In the genomic region with DNA sequence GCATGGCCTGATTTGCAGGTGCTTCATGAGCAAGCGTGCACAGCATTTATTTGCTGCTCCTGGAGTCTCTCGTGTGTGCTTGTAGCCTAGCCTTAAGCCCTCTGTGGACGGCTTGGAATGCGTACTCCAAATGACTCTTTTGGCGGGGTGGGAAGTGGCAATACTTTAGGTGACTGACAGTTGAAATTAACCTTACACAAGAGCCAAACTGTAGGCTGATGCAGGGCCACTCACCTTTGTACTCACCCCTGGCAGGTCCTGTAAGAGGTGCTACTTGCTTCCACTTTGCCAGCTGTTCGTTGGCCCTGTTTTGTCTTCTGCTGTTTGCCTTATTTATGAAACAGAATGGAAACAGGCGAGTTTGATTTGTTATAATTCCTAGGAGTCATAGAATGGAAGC, we compare ENCODE assay signal across 13 cellular contexts. TPM values are rescaled to one million over a fixed set of nuclear protein-coding genes. Genes with fewer than 3 reads are reported as not detected.
DNase-seq lines count a peak whose midpoint lies in the region; ATAC-seq lines count a peak whose summit lies in the region.
"Had no signal": no experiment of that assay in that cellular context is flagged by ENCODE, and none has a peak within 500 bp of the region (broad histone marks: within the 10 kb centered on the region; RNA-seq: fewer than 3 reads in every experiment).

No MANE protein-coding gene starts in this region.

- DNase-seq in activated CD4-positive, alpha-beta T cell treated with anti-CD3 and anti-CD28 coated beads for 36 hours = no peak
- no peak for DNase-seq in activated CD4-positive, alpha-beta T cell treated with anti-CD3 and anti-CD28 coated beads for 1 hour
- DNase-seq in mesenteric fat pad (ENCODE audit: low spot score) = peak; percentile 20
- no peak for DNase-seq in NCI-H2029 treated with DMSO at 0.1 percent for 48 hours (lab: John Stamatoyannopoulos, UW)
- no peak for DNase-seq in central memory CD4-positive, alpha-beta T cell
- DNase-seq: CD4-positive, alpha-beta memory T cell; NCI-H1048; NCI-H2227 treated with DMSO at 0.1 percent for 48 hours; SIG-M5; stimulated activated CD4-positive, alpha-beta T cell treated with anti-CD3 and anti-CD28 coated beads, Interleukin-15, amount 100 ng/mL, for 24 hours had no signal

- no peaks in the 10 kb centered on the region for H3K27me3 Mint-ChIP-seq in activated CD4-positive, alpha-beta T cell treated with anti-CD3 and anti-CD28 coated beads for 36 hours
- H3K27me3 Mint-ChIP-seq in IgD-negative memory B cell = no peaks in the 10 kb centered on the region
- H3K27me3 Mint-ChIP-seq in activated T-helper 17 cell treated with anti-CD3 and anti-CD28 coated beads, Interleukin-2, amount 50 U/mL, for 72 hours = no peaks in the 10 kb centered on the region
- H3K27me3 Mint-ChIP-seq: CD4-positive, alpha-beta memory T cell had no signal

- H3K36me3 Mint-ChIP-seq in activated CD4-positive, alpha-beta T cell treated with anti-CD3 and anti-CD28 coated beads for 36 hours (ENCODE audit: low read depth) = peaks cover 36% of the 10 kb centered on the region
- H3K36me3 Mint-ChIP-seq in IgD-negative memory B cell = peaks cover 12% of the 10 kb centered on the region
- H3K36me3 Mint-ChIP-seq in activated T-helper 17 cell treated with anti-CD3 and anti-CD28 coated beads, Interleukin-2, amount 50 U/mL, for 72 hours (ENCODE audit: low read depth) = peaks cover 75% of the 10 kb centered on the region

- intact Hi-C loops in activated CD4-positive, alpha-beta T cell treated with anti-CD3 and anti-CD28 coated beads for 36 hours (cut with DNase I, micrococcal nuclease) = loop anchor here in 1 of 2 experiments (2.0 kb wide), 1 partner anchor 103 kb away; the partner anchor contains the start of genes NSUN2 and SRD5A1

- POLR2A ChIA-PET in activated CD4-positive, alpha-beta T cell treated with anti-CD3 and anti-CD28 coated beads for 36 hours (lab: Charles Lee) = no interaction called here

- ATAC-seq in activated CD4-positive, alpha-beta T cell treated with anti-CD3 and anti-CD28 coated beads for 36 hours = no peak
- no peak for ATAC-seq in activated T-helper 17 cell treated with anti-CD3 and anti-CD28 coated beads, Interleukin-2, amount 50 U/mL, for 72 hours (replicated peaks)
- no peak for ATAC-seq in GM19467 (IDR thresholded peaks at IDR 0.05; ENCODE audit: unreplicated experiment)

- no peak overlapping the region for H3K4me3 Mint-ChIP-seq in activated CD4-positive, alpha-beta T cell treated with anti-CD3 and anti-CD28 coated beads for 36 hours
- H3K4me3 Mint-ChIP-seq in IgD-negative memory B cell = peak overlapping the region in 1 of 4 donors; percentile 28
- peak overlapping the region; percentile 61 for H3K4me3 Mint-ChIP-seq in activated T-helper 17 cell treated with anti-CD3 and anti-CD28 coated beads, Interleukin-2, amount 50 U/mL, for 72 hours
- H3K4me3 Mint-ChIP-seq: CD4-positive, alpha-beta memory T cell had no signal

- CTCF ChIA-PET in activated CD4-positive, alpha-beta T cell treated with anti-CD3 and anti-CD28 coated beads for 36 hours (lab: Charles Lee) = interaction anchor here (0.6 to 1.3 kb wide), 5 partner anchors 8 to 274 kb away, joined by 3 read pairs; no protein-coding TSS in a partner anchor

- H3K27ac Mint-ChIP-seq in activated CD4-positive, alpha-beta T cell treated with anti-CD3 and anti-CD28 coated beads for 36 hours = peak overlapping the region; percentile 97
- peak overlapping the region in 2 of 3 donors; percentile 73 to 74 for H3K27ac Mint-ChIP-seq in IgD-negative memory B cell
- peak overlapping the region; percentile 79 for H3K27ac Mint-ChIP-seq in activated T-helper 17 cell treated with anti-CD3 and anti-CD28 coated beads, Interleukin-2, amount 50 U/mL, for 72 hours

- no peaks in the 10 kb centered on the region for H3K9me3 Mint-ChIP-seq in activated CD4-positive, alpha-beta T cell treated with anti-CD3 and anti-CD28 coated beads for 36 hours (ENCODE audit: low read depth)
- no peaks in the 10 kb centered on the region for H3K9me3 Mint-ChIP-seq in IgD-negative memory B cell
- H3K9me3 Mint-ChIP-seq in activated T-helper 17 cell treated with anti-CD3 and anti-CD28 coated beads, Interleukin-2, amount 50 U/mL, for 72 hours = no peaks in the 10 kb centered on the region
- H3K9me3 Mint-ChIP-seq: CD4-positive, alpha-beta memory T cell had no signal

- peaks cover 64% of the 10 kb centered on the region for H3K4me1 Mint-ChIP-seq in activated CD4-positive, alpha-beta T cell treated with anti-CD3 and anti-CD28 coated beads for 36 hours
- H3K4me1 Mint-ChIP-seq in IgD-negative memory B cell = peaks cover 41 to 45% (median 42%) of the 10 kb centered on the region in 3 donors
- H3K4me1 Mint-ChIP-seq in activated T-helper 17 cell treated with anti-CD3 and anti-CD28 coated beads, Interleukin-2, amount 50 U/mL, for 72 hours = peaks cover 51% of the 10 kb centered on the region

RNA-seq across cellular contexts. Expression of gene TENT4A, which starts 22.9 kb away (rescaled TPM):
- 10 to 100 TPM; 29.2 to 33.3 TPM for total RNA-seq in activated CD4-positive, alpha-beta T cell treated with anti-CD3 and anti-CD28 coated beads for 36 hours
- 1.6 TPM for polyA plus RNA-seq in IgD-negative memory B cell
- total RNA-seq in activated T-helper 17 cell treated with anti-CD3 and anti-CD28 coated beads, Interleukin-2, amount 50 U/mL, for 72 hours = 10 to 100 TPM; 39.0 to 52.4 TPM
- 29.8 TPM for total RNA-seq in mesenteric fat pad
